20 cellular contexts compared by ENCODE assay signal in genomic region chr1:117574206-117574835, GRCh38. TPM values are rescaled to one million over a fixed set of nuclear protein-coding genes. Genes with fewer than 3 reads are reported as not detected.
DNase-seq lines count a peak whose midpoint lies in the region; ATAC-seq and TF ChIP-seq lines count a peak whose summit lies in the region.
"Had no signal": no experiment of that assay in that cellular context is flagged by ENCODE, and none has a peak within 500 bp of the region (broad histone marks: within the 10 kb centered on the region; RNA-seq: fewer than 3 reads in every experiment).

No MANE protein-coding gene starts in this region.

- H3K4me1 Mint-ChIP-seq in activated CD8-positive, alpha-beta T cell treated with anti-CD3 and anti-CD28 coated beads, Interleukin-2, amount 10 ng/mL, durations not matched to agents 7 days and 5 days (ENCODE audit: low read depth): peaks cover 28% of the 10 kb centered on the region
- H3K4me1 Mint-ChIP-seq in activated CD8-positive, alpha-beta T cell treated with anti-CD3 and anti-CD28 coated beads for 36 hours (ENCODE audit: low read depth): peaks cover 16% of the 10 kb centered on the region
- H3K4me1 Mint-ChIP-seq in type B pancreatic cell (ENCODE audit: unreplicated experiment): peaks cover 19% of the 10 kb centered on the region

- POLR2A ChIA-PET in activated CD8-positive, alpha-beta T cell treated with anti-CD3 and anti-CD28 coated beads, Interleukin-2, amount 10 ng/mL, durations not matched to agents 7 days and 5 days (lab: Charles Lee): no interaction called here
- POLR2A ChIA-PET in activated CD8-positive, alpha-beta T cell treated with anti-CD3 and anti-CD28 coated beads for 36 hours (lab: Charles Lee): no interaction called here

- CTCF ChIA-PET in activated CD8-positive, alpha-beta T cell treated with anti-CD3 and anti-CD28 coated beads, Interleukin-2, amount 10 ng/mL, durations not matched to agents 7 days and 5 days (lab: Charles Lee): interaction anchor here (1.1 to 1.7 kb wide), 3 partner anchors 16 to 40 kb away, joined by 3 to 5 read pairs (median 4); no protein-coding TSS in a partner anchor
- CTCF ChIA-PET in activated CD8-positive, alpha-beta T cell treated with anti-CD3 and anti-CD28 coated beads for 36 hours (lab: Charles Lee): interaction anchor here (1.7 to 2.6 kb wide), 2 partner anchors 39 to 137 kb away, joined by 5 to 14 read pairs; no protein-coding TSS in a partner anchor

- no peak for DNase-seq in activated CD8-positive, alpha-beta T cell treated with anti-CD3 and anti-CD28 coated beads, Interleukin-2, amount 10 ng/mL, durations not matched to agents 7 days and 5 days
- no peak for DNase-seq in activated CD8-positive, alpha-beta T cell treated with anti-CD3 and anti-CD28 coated beads for 36 hours
- DNase-seq in NCI-H2029 treated with DMSO at 0.1 percent for 48 hours (lab: John Stamatoyannopoulos, UW) (peak; percentile 75), islet precursor cell (peak; percentile 35), type B pancreatic cell (ENCODE audit: extremely low spot score, unreplicated experiment) (no peak), NK-92 (lab: John Stamatoyannopoulos, UW; ENCODE audit: unreplicated experiment) (no peak)
- DNase-seq in activated CD4-positive, CD25-positive, alpha-beta regulatory T cell (lab: John Stamatoyannopoulos, UW): no peak
- DNase-seq: ACHN, activated gamma-delta T cell, amniotic stem cell, dermis blood vessel endothelial cell, DND-41, foreskin fibroblast, hypothalamus, naive B cell, NCI-H526 treated with DMSO at 0.1 percent for 48 hours had no signal

- no peaks in the 10 kb centered on the region for H3K9me3 Mint-ChIP-seq in activated CD8-positive, alpha-beta T cell treated with anti-CD3 and anti-CD28 coated beads, Interleukin-2, amount 10 ng/mL, durations not matched to agents 7 days and 5 days (ENCODE audit: insufficient read depth)
- H3K9me3 Mint-ChIP-seq in activated CD8-positive, alpha-beta T cell treated with anti-CD3 and anti-CD28 coated beads for 36 hours: no peaks in the 10 kb centered on the region
- H3K9me3 Mint-ChIP-seq in type B pancreatic cell: no peaks in the 10 kb centered on the region
- H3K9me3 Mint-ChIP-seq: CD14-positive monocyte; naive B cell; stimulated activated naive CD8-positive, alpha-beta T cell treated with anti-CD3 and anti-CD28 coated beads, Interleukin-15, Interleukin-2, amounts not matched to agents 100 ng/mL and 50 ng/mL, for 24 hours; T-helper 2 cell treated with Interferon-gamma antibody and Interleukin-4, amounts not matched to agents 5 μg/mL and 100 μg/mL, for 36 hours had no signal

- intact Hi-C loops in activated CD8-positive, alpha-beta T cell treated with anti-CD3 and anti-CD28 coated beads for 36 hours (cut with micrococcal nuclease): no loop called here

- peaks cover 4% of the 10 kb centered on the region for H3K27me3 Mint-ChIP-seq in activated CD8-positive, alpha-beta T cell treated with anti-CD3 and anti-CD28 coated beads, Interleukin-2, amount 10 ng/mL, durations not matched to agents 7 days and 5 days (ENCODE audit: low read depth)
- no peaks in the 10 kb centered on the region for H3K27me3 Mint-ChIP-seq in activated CD8-positive, alpha-beta T cell treated with anti-CD3 and anti-CD28 coated beads for 36 hours
- no peaks in the 10 kb centered on the region for H3K27me3 Mint-ChIP-seq in type B pancreatic cell
- H3K27me3 Mint-ChIP-seq: stimulated activated naive CD8-positive, alpha-beta T cell treated with anti-CD3 and anti-CD28 coated beads, Interleukin-15, Interleukin-2, amounts not matched to agents 100 ng/mL and 50 ng/mL, for 24 hours had no signal

- peak overlapping the region; percentile 56 for H3K27ac Mint-ChIP-seq in activated CD8-positive, alpha-beta T cell treated with anti-CD3 and anti-CD28 coated beads, Interleukin-2, amount 10 ng/mL, durations not matched to agents 7 days and 5 days
- H3K27ac Mint-ChIP-seq in activated CD8-positive, alpha-beta T cell treated with anti-CD3 and anti-CD28 coated beads for 36 hours: no peak overlapping the region
- peak overlapping the region; percentile 59 for H3K27ac Mint-ChIP-seq in type B pancreatic cell
- H3K27ac Mint-ChIP-seq: CD14-positive monocyte; stimulated activated naive CD8-positive, alpha-beta T cell treated with anti-CD3 and anti-CD28 coated beads, Interleukin-15, Interleukin-2, amounts not matched to agents 100 ng/mL and 50 ng/mL, for 24 hours; T-helper 2 cell treated with Interferon-gamma antibody and Interleukin-4, amounts not matched to agents 5 μg/mL and 100 μg/mL, for 36 hours had no signal

- no peaks in the 10 kb centered on the region for H3K36me3 Mint-ChIP-seq in activated CD8-positive, alpha-beta T cell treated with anti-CD3 and anti-CD28 coated beads, Interleukin-2, amount 10 ng/mL, durations not matched to agents 7 days and 5 days (ENCODE audit: low read depth)
- H3K36me3 Mint-ChIP-seq in activated CD8-positive, alpha-beta T cell treated with anti-CD3 and anti-CD28 coated beads for 36 hours (ENCODE audit: low read depth): no peaks in the 10 kb centered on the region
- H3K36me3 Mint-ChIP-seq in type B pancreatic cell: no peaks in the 10 kb centered on the region
- H3K36me3 Mint-ChIP-seq: CD14-positive monocyte, naive B cell had no signal

- ATAC-seq in activated CD8-positive, alpha-beta T cell treated with anti-CD3 and anti-CD28 coated beads, Interleukin-2, amount 10 ng/mL, durations not matched to agents 7 days and 5 days: no peak
- no peak for ATAC-seq in activated CD8-positive, alpha-beta T cell treated with anti-CD3 and anti-CD28 coated beads for 36 hours
- no peak for ATAC-seq in GM19328 (IDR thresholded peaks at IDR 0.05; ENCODE audit: unreplicated experiment)

- TF ChIP-seq CTCF in activated CD8-positive, alpha-beta T cell treated with anti-CD3 and anti-CD28 coated beads for 36 hours (IDR thresholded peaks at IDR 0.05): no peak
- no peak for TF ChIP-seq CTCF in type B pancreatic cell (conservative IDR thresholded peaks at IDR 0.05)

- H3K4me3 Mint-ChIP-seq in activated CD8-positive, alpha-beta T cell treated with anti-CD3 and anti-CD28 coated beads, Interleukin-2, amount 10 ng/mL, durations not matched to agents 7 days and 5 days: no peak overlapping the region
- no peak overlapping the region for H3K4me3 Mint-ChIP-seq in activated CD8-positive, alpha-beta T cell treated with anti-CD3 and anti-CD28 coated beads for 36 hours
- H3K4me3 Mint-ChIP-seq in type B pancreatic cell: no peak overlapping the region
- H3K4me3 Mint-ChIP-seq: CD14-positive monocyte; stimulated activated naive CD8-positive, alpha-beta T cell treated with anti-CD3 and anti-CD28 coated beads, Interleukin-15, Interleukin-2, amounts not matched to agents 100 ng/mL and 50 ng/mL, for 24 hours; T-helper 2 cell treated with Interferon-gamma antibody and Interleukin-4, amounts not matched to agents 5 μg/mL and 100 μg/mL, for 36 hours had no signal

RNA-seq across cellular contexts. Expression of gene TENT5C, which starts 31.5 kb away (rescaled TPM):
- 10 to 100 TPM; 20.7 to 20.8 TPM for total RNA-seq in activated CD8-positive, alpha-beta T cell treated with anti-CD3 and anti-CD28 coated beads, Interleukin-2, amount 10 ng/mL, durations not matched to agents 7 days and 5 days
- 10 to 100 TPM; 13.1 to 13.6 TPM for total RNA-seq in activated CD8-positive, alpha-beta T cell treated with anti-CD3 and anti-CD28 coated beads for 36 hours
- 12.9 and 13.8 TPM in 2 replicates for total RNA-seq in type B pancreatic cell (ENCODE audit: low replicate concordance)

Comparison
In these comparisons a context has a peak if more than half of its experiments do, and no peak if none do; other contexts are left out.
1. DNase-seq: peak in NCI-H2029 treated with DMSO at 0.1 percent for 48 hours (single experiment) and islet precursor cell (single experiment); none in activated CD8-positive, alpha-beta T cell treated with anti-CD3 and anti-CD28 coated beads, Interleukin-2, amount 10 ng/mL, durations not matched to agents 7 days and 5 days (single experiment), activated CD8-positive, alpha-beta T cell treated with anti-CD3 and anti-CD28 coated beads for 36 hours (single experiment), type B pancreatic cell (single experiment), activated CD4-positive, CD25-positive, alpha-beta regulatory T cell (0 of 4) and NK-92 (single experiment).